In the genomic region with DNA sequence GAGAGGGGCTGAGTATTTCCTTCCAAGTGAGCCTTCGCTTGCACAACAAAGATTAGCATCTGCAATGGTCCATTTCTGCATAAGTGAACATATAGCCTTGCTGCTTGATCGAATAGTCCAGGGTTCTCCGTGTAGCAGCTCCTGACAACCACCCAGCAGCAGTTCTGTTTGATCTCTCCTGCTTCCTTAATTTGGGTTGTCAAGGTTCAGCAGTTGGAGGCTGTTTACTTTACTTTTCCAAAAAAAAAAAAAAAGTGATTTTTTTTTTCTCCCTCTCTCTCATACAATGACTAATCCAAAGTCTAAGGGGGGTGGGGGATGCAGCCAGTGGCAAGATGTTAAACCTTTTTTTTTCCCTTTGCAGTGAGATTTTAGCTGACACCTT, we compare ENCODE assay signal across 8 cellular contexts. TPM values are rescaled to one million over a fixed set of nuclear protein-coding genes. Genes with fewer than 3 reads are reported as not detected.
DNase-seq lines count a peak whose midpoint lies in the region; ATAC-seq and TF ChIP-seq lines count a peak whose summit lies in the region.

No MANE protein-coding gene starts in this region.

- DNase-seq in AG09309 (ENCODE audit: low read depth): no peak
- DNase-seq in HT1080 (ENCODE audit: low read depth): peak; percentile 83
- DNase-seq in activated T-helper 2 cell treated with anti-CD3 and anti-CD28 coated beads, Interferon-gamma antibody, Interleukin-2, Interleukin-4, amounts not matched to agents 10 μg/mL and 5 μg/mL and 100 μg/mL, durations not matched to agents 14 hours and 24 hours and 36 hours (ENCODE audit: low spot score): no peak
- no peak for DNase-seq in memory B cell (ENCODE audit: low spot score in 2 of 2)
- no peak for DNase-seq in SW 1271 (lab: John Stamatoyannopoulos, UW)
- DNase-seq in activated CD8-positive, alpha-beta memory T cell treated with anti-CD3 and anti-CD28 coated beads, Interleukin-2, amount 50 U/mL, for 48 hours: no peak
- no peak for DNase-seq in inferior parietal cortex (ENCODE audit: extremely low spot score)

- TF ChIP-seq CTCF in AG09309 (IDR thresholded peaks at IDR 0.05; ENCODE audit: control insufficient read depth, insufficient read depth, low read depth, low read length, missing control alignments): no peak

- peaks cover 47% of the 10 kb centered on the region for H3K4me1 Mint-ChIP-seq in activated T-helper 2 cell treated with anti-CD3 and anti-CD28 coated beads, Interferon-gamma antibody, Interleukin-2, Interleukin-4, amounts not matched to agents 10 μg/mL and 5 μg/mL and 100 μg/mL, durations not matched to agents 14 hours and 24 hours and 36 hours (ENCODE audit: low read depth)
- H3K4me1 Mint-ChIP-seq in memory B cell: peaks cover 23% of the 10 kb centered on the region

- no peaks in the 10 kb centered on the region for H3K9me3 Mint-ChIP-seq in activated T-helper 2 cell treated with anti-CD3 and anti-CD28 coated beads, Interferon-gamma antibody, Interleukin-2, Interleukin-4, amounts not matched to agents 10 μg/mL and 5 μg/mL and 100 μg/mL, durations not matched to agents 14 hours and 24 hours and 36 hours
- no peaks in the 10 kb centered on the region for H3K9me3 Mint-ChIP-seq in memory B cell

- ATAC-seq in memory B cell (ENCODE audit: low read depth) (no peak), GM19397 (IDR thresholded peaks at IDR 0.05; ENCODE audit: unreplicated experiment) (no peak)

- intact Hi-C loops in activated T-helper 2 cell treated with anti-CD3 and anti-CD28 coated beads, Interferon-gamma antibody, Interleukin-2, Interleukin-4, amounts not matched to agents 10 μg/mL and 5 μg/mL and 100 μg/mL, durations not matched to agents 14 hours and 24 hours and 36 hours (cut with micrococcal nuclease): loop anchor here (2.0 to 5.0 kb wide), 5 partner anchors 83 to 1267 kb away; a partner anchor contains a TSS

- H3K36me3 Mint-ChIP-seq in activated T-helper 2 cell treated with anti-CD3 and anti-CD28 coated beads, Interferon-gamma antibody, Interleukin-2, Interleukin-4, amounts not matched to agents 10 μg/mL and 5 μg/mL and 100 μg/mL, durations not matched to agents 14 hours and 24 hours and 36 hours (ENCODE audit: low read depth): peaks cover 28% of the 10 kb centered on the region
- H3K36me3 Mint-ChIP-seq in memory B cell: peaks cover 4% of the 10 kb centered on the region

- H3K4me3 ChIP-seq in AG09309 (ENCODE audit: control insufficient read depth, low read depth, low read length): peak overlapping the region; percentile 15

- H3K4me3 Mint-ChIP-seq in activated T-helper 2 cell treated with anti-CD3 and anti-CD28 coated beads, Interferon-gamma antibody, Interleukin-2, Interleukin-4, amounts not matched to agents 10 μg/mL and 5 μg/mL and 100 μg/mL, durations not matched to agents 14 hours and 24 hours and 36 hours (ENCODE audit: low read depth): peak overlapping the region; percentile 91
- H3K4me3 Mint-ChIP-seq in memory B cell: peak overlapping the region; percentile 44

- H3K27me3 Mint-ChIP-seq in activated T-helper 2 cell treated with anti-CD3 and anti-CD28 coated beads, Interferon-gamma antibody, Interleukin-2, Interleukin-4, amounts not matched to agents 10 μg/mL and 5 μg/mL and 100 μg/mL, durations not matched to agents 14 hours and 24 hours and 36 hours (ENCODE audit: low read depth): no peaks in the 10 kb centered on the region
- H3K27me3 Mint-ChIP-seq in memory B cell: peaks cover 5% of the 10 kb centered on the region

- H3K27ac Mint-ChIP-seq in activated T-helper 2 cell treated with anti-CD3 and anti-CD28 coated beads, Interferon-gamma antibody, Interleukin-2, Interleukin-4, amounts not matched to agents 10 μg/mL and 5 μg/mL and 100 μg/mL, durations not matched to agents 14 hours and 24 hours and 36 hours: peak overlapping the region; percentile 84
- no peak overlapping the region for H3K27ac Mint-ChIP-seq in memory B cell

RNA-seq across cellular contexts. Expression of a gene that starts 3.6 kb away (rescaled TPM):
- total RNA-seq in HT1080 (2014; rRNA removed; shearing (Covaris generic)): 42.9 and 65.9 TPM in 2 replicates
- 25.6 and 27.2 TPM in 2 replicates for polyA plus RNA-seq in HT1080 (2015; cell fraction: cytosol; rRNA removed)
- 26.8 and 30.5 TPM in 2 replicates for polyA plus RNA-seq in HT1080 (2015; cell fraction: nucleus; rRNA removed)
- total RNA-seq in activated T-helper 2 cell treated with anti-CD3 and anti-CD28 coated beads, Interferon-gamma antibody, Interleukin-2, Interleukin-4, amounts not matched to agents 10 μg/mL and 5 μg/mL and 100 μg/mL, durations not matched to agents 14 hours and 24 hours and 36 hours: 132 and 138 TPM in 2 replicates
